ENCODE assay signal across 8 cellular contexts in genomic region chr17:43021739-43022512, GRCh38. TPM values are rescaled to one million over a fixed set of nuclear protein-coding genes. Genes with fewer than 3 reads are reported as not detected.
DNase-seq lines count a peak whose midpoint lies in the region; ATAC-seq and TF ChIP-seq lines count a peak whose summit lies in the region.

Gene VAT1, minus strand, starts transcription at chr17:43022385. Its CDS starts 63 bp downstream, at chr17:43022322.

- H3K4me1 ChIP-seq in HUES64 (ENCODE audit: insufficient read depth, low read length) (peaks cover 23% of the 10 kb centered on the region), esophagus (ENCODE audit: control insufficient read depth in 2 of 2, insufficient read depth in 2 of 2, low read length in 1 of 2) (peaks cover 2 to 11% of the 10 kb centered on the region in 2 donors)

- no peaks in the 10 kb centered on the region for H3K9me3 Mint-ChIP-seq in stimulated activated naive B cell treated with anti-CD40 and anti-IgM and Interleukin-4, amounts not matched to agents 10 μg/mL and 1 μg/mL and 100 μg/mL, for 72 hours

- peak within 1 kb of the TSS; percentile 96 for H3K27ac Mint-ChIP-seq in stimulated activated naive B cell treated with anti-CD40 and anti-IgM and Interleukin-4, amounts not matched to agents 10 μg/mL and 1 μg/mL and 100 μg/mL, for 72 hours

- peaks cover 22 to 45% of the 10 kb centered on the region in 2 donors for H3K4me1 Mint-ChIP-seq in stimulated activated naive B cell treated with anti-CD40 and anti-IgM and Interleukin-4, amounts not matched to agents 10 μg/mL and 1 μg/mL and 100 μg/mL, for 72 hours

- H3K27me3 ChIP-seq in HUES64 (ENCODE audit: insufficient read depth, low read length) (no peaks in the 10 kb centered on the region), esophagus (ENCODE audit: control insufficient read depth in 1 of 2, insufficient read depth in 2 of 2, low read length in 2 of 2) (no peaks in the 10 kb centered on the region)

- H3K36me3 Mint-ChIP-seq in stimulated activated naive B cell treated with anti-CD40 and anti-IgM and Interleukin-4, amounts not matched to agents 10 μg/mL and 1 μg/mL and 100 μg/mL, for 72 hours: no peaks in the 10 kb centered on the region

- H3K27ac ChIP-seq in HUES64 (ENCODE audit: low read depth, low read length) (peak within 1 kb of the TSS; percentile 76), esophagus (ENCODE audit: low read depth in 2 of 2, low read length in 1 of 2) (peak within 1 kb of the TSS; percentile 88 to 92)

- H3K27me3 Mint-ChIP-seq in stimulated activated naive B cell treated with anti-CD40 and anti-IgM and Interleukin-4, amounts not matched to agents 10 μg/mL and 1 μg/mL and 100 μg/mL, for 72 hours: no peaks in the 10 kb centered on the region

- H3K4me3 Mint-ChIP-seq in stimulated activated naive B cell treated with anti-CD40 and anti-IgM and Interleukin-4, amounts not matched to agents 10 μg/mL and 1 μg/mL and 100 μg/mL, for 72 hours: peak within 1 kb of the TSS; percentile 87 to 93

- DNase-seq in DMS53 (lab: John Stamatoyannopoulos, UW) (peak; percentile 94), activated T-helper 1 cell treated with Interleukin-2 at 50 U/mL for 16 hours (ENCODE audit: low read depth) (peak; percentile 47), mucosa of gallbladder (ENCODE audit: low spot score) (peak; percentile 77)
- peak; percentile 34 for DNase-seq in stimulated activated naive B cell treated with anti-CD40 and anti-IgM and Interleukin-4, amounts not matched to agents 10 μg/mL and 1 μg/mL and 100 μg/mL, for 72 hours

- H3K36me3 ChIP-seq in HUES64 (ENCODE audit: insufficient read depth, low read length) (peaks cover 23% of the 10 kb centered on the region), esophagus (ENCODE audit: control insufficient read depth in 2 of 2, insufficient read depth in 2 of 2, low read length in 1 of 2) (peaks cover 0 to 11% of the 10 kb centered on the region in 2 donors)

- H3K9ac ChIP-seq in HUES64 (ENCODE audit: low read depth, low read length): peak within 1 kb of the TSS; percentile 80

- peak within 1 kb of the TSS; percentile 96 for H3K4me3 ChIP-seq in HUES64 (ENCODE audit: low read length)
- peak within 1 kb of the TSS; percentile 83 to 97 for H3K4me3 ChIP-seq in esophagus (ENCODE audit: low read depth in 1 of 2, low read length in 2 of 2)

- H3K9me3 ChIP-seq in HUES64 (ENCODE audit: insufficient read depth, low read depth, low read length) (no peaks in the 10 kb centered on the region), esophagus (ENCODE audit: control insufficient read depth in 2 of 2, insufficient read depth in 1 of 2, low read depth in 1 of 2, low read length in 1 of 2) (no peaks in the 10 kb centered on the region)

- ATAC-seq in stimulated activated naive B cell treated with anti-CD40 and anti-IgM and Interleukin-4, amounts not matched to agents 10 μg/mL and 1 μg/mL and 100 μg/mL, for 72 hours (replicated peaks): peak; percentile 52 to 53
- ATAC-seq in HG02973 (IDR thresholded peaks at IDR 0.05; ENCODE audit: unreplicated experiment): no peak

- WGBS in HUES64: under 1% methylated on average over 80 of the region's 80 CpGs
- WGBS in esophagus, 2 donors: 0 to 1% methylated on average over 75 to 80 of the region's 80 CpGs

TF ChIP-seq in PFSK-1, 5 proteins besides CTCF, POLR2A, EP300 and RAD21:
- TF ChIP-seq REST (IDR thresholded peaks at IDR 0.05; ENCODE audit: insufficient read depth in 1 of 2, low read depth in 2 of 2, low read length in 2 of 2): no peak
- TF ChIP-seq TAF1 (IDR thresholded peaks at IDR 0.05; ENCODE audit: borderline replicate concordance, insufficient read depth, low read length): no peak
- TF ChIP-seq POLR2AphosphoS5 (IDR thresholded peaks at IDR 0.05; ENCODE audit: low read depth, low read length): peak; percentile 53; the same call in 1 of the 2 replicates
- TF ChIP-seq FOXP2 (optimal IDR thresholded peaks at IDR 0.05; ENCODE audit: borderline replicate concordance, extremely low read depth, extremely low read length, insufficient read depth): peak; percentile 87
- peak; percentile 76; the same call in 1 of the 2 replicates for TF ChIP-seq SIN3A (IDR thresholded peaks at IDR 0.05; ENCODE audit: borderline replicate concordance, insufficient read depth, low read length)

RNA-seq across cellular contexts. Expression of gene VAT1, which starts in this region (rescaled TPM):
- 114 TPM for polyA plus RNA-seq in HUES64 (2013, experiment 1 of 2)
- 125 TPM for polyA plus RNA-seq in HUES64 (2013, experiment 2 of 2)
- 1,256 TPM for polyA plus RNA-seq in PFSK-1 (2012; ENCODE audit: insufficient read length, low read depth)
- 100 to 1,000 TPM in 1 of 2 donors, 10 to 100 TPM in 1; 97.6 to 103 TPM for polyA plus RNA-seq in esophagus
- 122 TPM for total RNA-seq in mucosa of gallbladder

Comparison
In these comparisons a context has a peak if more than half of its experiments do, and no peak if none do; other contexts are left out.
1. DNase-seq: peak in every context shown above with its lines; median percentile 94 in DMS53; 77 in mucosa of gallbladder; 47 in activated T-helper 1 cell treated with Interleukin-2 at 50 U/mL for 16 hours; 34 in stimulated activated naive B cell treated with anti-CD40 and anti-IgM and Interleukin-4, amounts not matched to agents 10 μg/mL and 1 μg/mL and 100 μg/mL, for 72 hours.